7 cellular contexts compared by ENCODE assay signal in genomic region chr19:48933382-48933932, GRCh38. TPM values are rescaled to one million over a fixed set of nuclear protein-coding genes. Genes with fewer than 3 reads are reported as not detected.
A peak's percentile ranks its signal among the peaks of the same experiment; 100 is the strongest.
DNase-seq lines count a peak whose midpoint lies in the region; ATAC-seq and TF ChIP-seq lines count a peak whose summit lies in the region.

DHDH (plus strand) TSS chr19:48933699; CDS start chr19:48933722, 23 bp downstream.

- ATAC-seq in GM18502 (IDR thresholded peaks at IDR 0.05; ENCODE audit: poor library complexity, unreplicated experiment) = peak; percentile 47
- ATAC-seq in SK-N-SH treated with all-trans-retinoic acid at 6 μM for 48 hours = peak; percentile 98
- ATAC-seq in activated naive CD4-positive, alpha-beta T cell treated with anti-CD3 and anti-CD28 coated beads, Interleukin-2, amount 50 U/mL, for 72 hours = peak; percentile 98 to 99
- ATAC-seq in heart right ventricle = peak; percentile 63 to 85 (median 79)

- no peak within 1 kb of the TSS for H3K9ac ChIP-seq in parathyroid adenoma

- DNase-seq in NAMALWA (ENCODE audit: low spot score) (peak; percentile 84), heart right ventricle (peak; percentile 56 to 67), tibial artery (peak; percentile 51 to 77)
- DNase-seq in activated naive CD4-positive, alpha-beta T cell treated with anti-CD3 and anti-CD28 coated beads, Interleukin-2, amount 50 U/mL, for 72 hours (ENCODE audit: low spot score in 2 of 2) = peak; percentile 87

- no peaks in the 10 kb centered on the region for H3K79me2 ChIP-seq in parathyroid adenoma

- H3K9me3 Mint-ChIP-seq in activated naive CD4-positive, alpha-beta T cell treated with anti-CD3 and anti-CD28 coated beads, Interleukin-2, amount 50 U/mL, for 72 hours = no peaks in the 10 kb centered on the region

- H3K4me3 ChIP-seq in heart right ventricle (peak within 1 kb of the TSS in 9 of 10 donors; percentile 31 to 61 (median 53)), parathyroid adenoma (ENCODE audit: low read depth, low read length) (peak within 1 kb of the TSS; percentile 46), tibial artery (peak within 1 kb of the TSS; percentile 43 to 57)

- H3K36me3 ChIP-seq in heart right ventricle = no peaks in the 10 kb centered on the region
- no peaks in the 10 kb centered on the region for H3K36me3 ChIP-seq in parathyroid adenoma (ENCODE audit: control insufficient read depth, insufficient read depth, low read length)
- no peaks in the 10 kb centered on the region for H3K36me3 ChIP-seq in tibial artery

- H3K27ac ChIP-seq in heart right ventricle (peak within 1 kb of the TSS in 1 of 10 donors; percentile 34), parathyroid adenoma (peak within 1 kb of the TSS; percentile 67), tibial artery (no peak within 1 kb of the TSS)

- H3K36me3 Mint-ChIP-seq in activated naive CD4-positive, alpha-beta T cell treated with anti-CD3 and anti-CD28 coated beads, Interleukin-2, amount 50 U/mL, for 72 hours = no peaks in the 10 kb centered on the region

- H3K27me3 ChIP-seq in heart right ventricle (peaks cover 0 to 19% (median 0%) of the 10 kb centered on the region in 7 donors), parathyroid adenoma (ENCODE audit: control insufficient read depth, insufficient read depth, low read length) (no peaks in the 10 kb centered on the region), tibial artery (peaks cover 0 to 10% of the 10 kb centered on the region in 2 donors)

- peak in 1 of 9 donors; percentile 11 for TF ChIP-seq CTCF in heart right ventricle (IDR thresholded peaks at IDR 0.05)
- TF ChIP-seq CTCF in parathyroid adenoma (IDR thresholded peaks at IDR 0.05) = no peak
- TF ChIP-seq CTCF in tibial artery (IDR thresholded peaks at IDR 0.05) = no peak

- H3K9me3 ChIP-seq in heart right ventricle (no peaks in the 10 kb centered on the region), parathyroid adenoma (ENCODE audit: control insufficient read depth, low read length) (no peaks in the 10 kb centered on the region), tibial artery (no peaks in the 10 kb centered on the region)

- 0 to 1% methylated on average over 42 to 43 of the region's 43 CpGs for WGBS in heart right ventricle, 2 donors

- peak within 1 kb of the TSS; percentile 91 for H2AFZ ChIP-seq in parathyroid adenoma

- H3K27ac Mint-ChIP-seq in activated naive CD4-positive, alpha-beta T cell treated with anti-CD3 and anti-CD28 coated beads, Interleukin-2, amount 50 U/mL, for 72 hours = peak within 1 kb of the TSS; percentile 65 to 82

- peaks cover 0 to 15% (median 11%) of the 10 kb centered on the region in 9 donors for H3K4me1 ChIP-seq in heart right ventricle
- H3K4me1 ChIP-seq in parathyroid adenoma = no peaks in the 10 kb centered on the region
- H3K4me1 ChIP-seq in tibial artery = peaks cover 0 to 9% (median 8%) of the 10 kb centered on the region in 4 donors

- intact Hi-C loops in heart right ventricle (cut with DNase I) = no loop called here
- intact Hi-C loops in tibial artery (cut with DNase I; ENCODE audit: low total_unique reads) = no loop called here

- peak within 1 kb of the TSS; percentile 93 for H3K4me2 ChIP-seq in parathyroid adenoma (ENCODE audit: low read length)

TF ChIP-seq in SK-N-SH treated with all-trans-retinoic acid at 6 μM for 48 hours, 23 proteins besides CTCF, POLR2A, EP300 and RAD21:
- TF ChIP-seq TOX (CRISPR knock-in tag; IDR thresholded peaks at IDR 0.05; ENCODE audit: borderline replicate concordance) = no peak
- no peak for TF ChIP-seq SNAI2 (CRISPR knock-in tag; IDR thresholded peaks at IDR 0.05)
- no peak for TF ChIP-seq CREB5 (CRISPR knock-in tag; IDR thresholded peaks at IDR 0.05; ENCODE audit: low read depth)
- TF ChIP-seq RARB (CRISPR knock-in tag; IDR thresholded peaks at IDR 0.05) = no peak
- TF ChIP-seq CSDC2 (CRISPR knock-in tag; IDR thresholded peaks at IDR 0.05) = no peak
- no peak for TF ChIP-seq POU6F1 (CRISPR knock-in tag; IDR thresholded peaks at IDR 0.05; ENCODE audit: borderline replicate concordance, low read depth)
- TF ChIP-seq ESRRG (CRISPR knock-in tag; IDR thresholded peaks at IDR 0.05) = no peak
- TF ChIP-seq PATZ1 (CRISPR knock-in tag; IDR thresholded peaks at IDR 0.05; ENCODE audit: borderline replicate concordance) = no peak
- TF ChIP-seq ZFP30 (CRISPR knock-in tag; IDR thresholded peaks at IDR 0.05) = no peak
- TF ChIP-seq ZNF8 (CRISPR knock-in tag; IDR thresholded peaks at IDR 0.05) = no peak
- no peak for TF ChIP-seq CSRNP3 (CRISPR knock-in tag; IDR thresholded peaks at IDR 0.05)
- TF ChIP-seq ZNF565 (CRISPR knock-in tag; conservative IDR thresholded peaks at IDR 0.05; ENCODE audit: low read depth) = no peak
- no peak for TF ChIP-seq TCF4 (CRISPR knock-in tag; IDR thresholded peaks at IDR 0.05; ENCODE audit: borderline replicate concordance)

RNA-seq across cellular contexts. Expression of gene DHDH, which starts in this region (rescaled TPM):
- total RNA-seq in activated naive CD4-positive, alpha-beta T cell treated with anti-CD3 and anti-CD28 coated beads, Interleukin-2, amount 50 U/mL, for 72 hours = 1 to 10 TPM; 2.2 to 7.4 TPM
- total RNA-seq in heart right ventricle = under 1 TPM in 1 of 10 donors, not detected in 9; 0.51 TPM
- under 1 TPM in 1 of 2 donors, not detected in 1; 0.17 TPM for polyA plus RNA-seq in heart right ventricle

Comparison
In these comparisons a context has a peak if more than half of its experiments do, and no peak if none do; other contexts are left out.
1. Peak in DNase-seq, ATAC-seq and H3K4me3 ChIP-seq in heart right ventricle; RNA of the gene not detected or under 1 TPM.
2. ATAC-seq: peak in every context shown above with its lines; median percentile 98 in activated naive CD4-positive, alpha-beta T cell treated with anti-CD3 and anti-CD28 coated beads, Interleukin-2, amount 50 U/mL, for 72 hours; 98 in SK-N-SH treated with all-trans-retinoic acid at 6 μM for 48 hours; 79 in heart right ventricle; 47 in GM18502.